In genomic region chr5:64707191-64707590, GRCh38 we compare ENCODE assay signal across 40 cellular contexts. TPM values are rescaled to one million over a fixed set of nuclear protein-coding genes. Genes with fewer than 3 reads are reported as not detected.
"Had no signal": no experiment of that assay in that cellular context is flagged by ENCODE, and none has a peak within 500 bp of the region (broad histone marks: within the 10 kb centered on the region; RNA-seq: fewer than 3 reads in every experiment).

No MANE protein-coding gene starts in this region.

- H3K36me3 ChIP-seq: adrenal gland, breast epithelium, Peyer's patch had no signal

- H3K36me3 Mint-ChIP-seq: activated naive CD4-positive, alpha-beta T cell treated with anti-CD3 and anti-CD28 coated beads, Interleukin-2, amount 50 U/mL, for 72 hours had no signal

- DNase-seq: activated CD4-positive, alpha-beta T cell treated with anti-CD3 and anti-CD28 coated beads for 36 hours; activated CD4-positive, alpha-beta T cell treated with anti-CD3 and anti-CD28 coated beads, Interleukin-2, amount 10 ng/mL, durations not matched to agents 7 days and 5 days; activated CD4-positive, alpha-beta T cell treated with anti-CD3 and anti-CD28 coated beads, Interleukin-2, amount 50 U/mL, for 48 hours; activated CD8-positive, alpha-beta T cell treated with anti-CD3 and anti-CD28 coated beads, Interleukin-2, amount 10 ng/mL, durations not matched to agents 7 days and 5 days; activated gamma-delta T cell treated with Interleukin-2 at 50 U/mL for 16 hours; activated naive CD4-positive, alpha-beta T cell treated with anti-CD3 and anti-CD28 coated beads for 36 hours; activated T-cell treated with anti-CD3 and anti-CD28 coated beads, Interleukin-2, amount 50 U/mL, for 4 hours; adrenal gland; body of pancreas; cerebellar nuclear complex; NCI-H1092 treated with DMSO at 0.1 percent for 48 hours; NCI-H1417; NCI-H146; NCI-H187; NCI-H2029 treated with DMSO at 0.1 percent for 48 hours; NCI-H2107; NCI-H2171; NCI-H510A; NCI-H526; NCI-H748 treated with DMSO at 0.1 percent for 48 hours; NK-92 treated with Interleukin-12 subunit alpha and Interleukin-12 subunit beta, amount 100 ng/mL, for 24 hours; PC-3; Peyer's patch; RPMI8226; SIG-M5; SW 1271; T-helper 1 cell; T1000 had no signal

- H3K4me1 ChIP-seq: adrenal gland, body of pancreas, breast epithelium, Peyer's patch had no signal

- H3K4me1 Mint-ChIP-seq: activated CD4-positive, alpha-beta T cell treated with anti-CD3 and anti-CD28 coated beads for 36 hours; activated CD4-positive, alpha-beta T cell treated with anti-CD3 and anti-CD28 coated beads, Interleukin-2, amount 10 ng/mL, durations not matched to agents 7 days and 5 days had no signal

- H3K4me3 Mint-ChIP-seq: activated CD4-positive, alpha-beta T cell treated with anti-CD3 and anti-CD28 coated beads for 36 hours; activated CD4-positive, alpha-beta T cell treated with anti-CD3 and anti-CD28 coated beads, Interleukin-2, amount 10 ng/mL, durations not matched to agents 7 days and 5 days; activated CD8-positive, alpha-beta T cell treated with anti-CD3 and anti-CD28 coated beads, Interleukin-2, amount 10 ng/mL, durations not matched to agents 7 days and 5 days; activated naive CD4-positive, alpha-beta T cell treated with anti-CD3 and anti-CD28 coated beads for 36 hours; activated T-cell treated with anti-CD3 and anti-CD28 coated beads, Interleukin-2, amount 50 U/mL, for 4 hours; activated T-helper 1 cell treated with anti-CD3 and anti-CD28 coated beads, Interleukin-12 subunit alpha, Interleukin-12 subunit beta, Interleukin-2, Interleukin-4 antibody, amounts not matched to agents 30 ng/mL and 10 ng/mL and 1 ng/mL, durations not matched to agents 14 hours and 24 hours and 36 hours had no signal

- H3K27ac ChIP-seq: adrenal gland, body of pancreas, breast epithelium, KMS-11, Peyer's patch had no signal

- H3K27ac Mint-ChIP-seq: activated CD4-positive, alpha-beta T cell treated with anti-CD3 and anti-CD28 coated beads for 36 hours; activated CD4-positive, alpha-beta T cell treated with anti-CD3 and anti-CD28 coated beads, Interleukin-2, amount 10 ng/mL, durations not matched to agents 7 days and 5 days; activated CD8-positive, alpha-beta T cell treated with anti-CD3 and anti-CD28 coated beads, Interleukin-2, amount 10 ng/mL, durations not matched to agents 7 days and 5 days; activated naive CD4-positive, alpha-beta T cell treated with anti-CD3 and anti-CD28 coated beads for 36 hours; activated naive CD4-positive, alpha-beta T cell treated with anti-CD3 and anti-CD28 coated beads, Interleukin-2, amount 50 U/mL, for 72 hours; activated T-helper 1 cell treated with anti-CD3 and anti-CD28 coated beads, Interleukin-12 subunit alpha, Interleukin-12 subunit beta, Interleukin-2, Interleukin-4 antibody, amounts not matched to agents 30 ng/mL and 10 ng/mL and 1 ng/mL, durations not matched to agents 14 hours and 24 hours and 36 hours had no signal

- H3K9me3 ChIP-seq: adrenal gland, body of pancreas, breast epithelium, Peyer's patch had no signal

- H3K4me3 ChIP-seq: adrenal gland, body of pancreas, breast epithelium, Peyer's patch had no signal

- ATAC-seq: activated CD4-positive, alpha-beta T cell treated with anti-CD3 and anti-CD28 coated beads for 36 hours; activated CD4-positive, CD25-positive, alpha-beta regulatory T cell treated with anti-CD3 and anti-CD28 coated beads, Interleukin-2, amount 50 U/mL, for 24 hours; activated CD8-positive, alpha-beta T cell treated with anti-CD3 and anti-CD28 coated beads, Interleukin-2, amount 10 ng/mL, durations not matched to agents 7 days and 5 days; activated naive CD4-positive, alpha-beta T cell treated with anti-CD3 and anti-CD28 coated beads, Interleukin-2, amount 50 U/mL, for 72 hours; activated T-cell treated with anti-CD3 and anti-CD28 coated beads, Interleukin-2, amount 50 U/mL, for 4 hours; body of pancreas; PC-3; Right ventricle myocardium inferior; SK-N-SH treated with all-trans-retinoic acid at 6 μM for 48 hours had no signal

- H3K27me3 ChIP-seq: adrenal gland, body of pancreas, breast epithelium, Peyer's patch had no signal

RNA-seq across cellular contexts. Expression of gene SHISAL2B, which starts 16.9 kb away (rescaled TPM):
- total RNA-seq: activated CD4-positive, alpha-beta T cell treated with anti-CD3 and anti-CD28 coated beads for 36 hours; activated CD4-positive, alpha-beta T cell treated with anti-CD3 and anti-CD28 coated beads, Interleukin-2, amount 10 ng/mL, durations not matched to agents 7 days and 5 days; activated CD8-positive, alpha-beta T cell treated with anti-CD3 and anti-CD28 coated beads, Interleukin-2, amount 10 ng/mL, durations not matched to agents 7 days and 5 days; activated naive CD4-positive, alpha-beta T cell treated with anti-CD3 and anti-CD28 coated beads for 36 hours; activated naive CD4-positive, alpha-beta T cell treated with anti-CD3 and anti-CD28 coated beads, Interleukin-2, amount 50 U/mL, for 72 hours; activated T-cell treated with anti-CD3 and anti-CD28 coated beads, Interleukin-2, amount 50 U/mL, for 4 hours; activated T-helper 1 cell treated with anti-CD3 and anti-CD28 coated beads, Interleukin-12 subunit alpha, Interleukin-12 subunit beta, Interleukin-2, Interleukin-4 antibody, amounts not matched to agents 30 ng/mL and 10 ng/mL and 1 ng/mL, durations not matched to agents 14 hours and 24 hours and 36 hours; adrenal gland; astrocyte; breast epithelium; cardiac septum; LHCN-M2; Peyer's patch; Right ventricle myocardium inferior; SK-MEL-5; T-helper 2 cell treated with Interferon-gamma antibody and Interleukin-4, amounts not matched to agents 100 ng/mL and 5 ng/mL, for 36 hours had no signal
